ENCODE assay signal across 8 cellular contexts in the genomic region with DNA sequence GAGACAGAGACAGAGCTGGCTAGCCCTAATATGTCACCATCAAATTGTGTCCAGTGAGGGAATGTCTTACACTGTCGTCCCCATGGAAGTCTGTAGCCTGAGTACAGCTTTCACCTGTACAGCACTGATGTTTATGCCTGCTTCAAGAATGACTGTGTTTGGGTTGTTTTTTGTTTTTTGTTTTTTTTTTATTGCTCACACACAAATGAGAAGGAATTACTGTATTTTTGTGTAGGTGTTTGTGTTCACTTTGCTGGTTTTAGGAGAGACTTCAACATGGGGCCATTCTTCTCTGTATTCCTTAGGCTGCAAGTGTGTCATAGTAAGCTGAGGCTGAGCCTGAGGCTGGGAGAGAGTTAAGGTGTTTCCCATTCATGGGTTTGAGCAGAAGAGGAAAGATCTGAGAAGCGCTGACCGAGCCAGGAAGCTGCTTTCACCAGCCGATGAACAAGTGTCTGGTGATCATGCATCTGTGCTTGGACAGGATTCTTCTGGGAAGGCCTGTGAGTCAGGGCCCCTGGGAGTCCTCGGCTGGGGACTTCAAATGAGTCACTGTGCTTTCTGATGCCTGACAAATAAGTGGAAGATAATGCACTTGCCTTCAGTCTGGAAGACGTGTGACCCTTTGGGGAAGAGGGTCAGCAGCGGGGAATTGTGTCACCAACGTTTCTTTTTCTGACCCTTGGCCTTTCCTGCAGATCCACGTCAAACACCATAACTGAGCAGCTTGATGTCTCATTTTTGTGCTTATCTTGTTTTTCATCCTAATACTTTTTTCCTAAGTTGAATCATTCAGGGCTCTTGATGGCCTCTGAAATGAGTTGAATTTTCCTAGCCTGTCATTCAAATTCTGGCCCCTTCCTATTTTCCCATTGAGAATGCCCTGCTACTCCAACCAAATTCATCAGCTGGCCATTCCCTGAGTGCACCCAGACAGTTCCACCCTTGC. TPM values are rescaled to one million over a fixed set of nuclear protein-coding genes. Genes with fewer than 3 reads are reported as not detected.
DNase-seq lines count a peak whose midpoint lies in the region; ATAC-seq lines count a peak whose summit lies in the region.

No MANE protein-coding gene starts in this region.

- no peaks in the 10 kb centered on the region for H3K27me3 ChIP-seq in trophoblast cell (ENCODE audit: insufficient read depth, low read length)

- H2BK5ac ChIP-seq in trophoblast cell (ENCODE audit: low read depth, low read length, poor library complexity): no peak overlapping the region

- no peak overlapping the region for H3K14ac ChIP-seq in trophoblast cell (ENCODE audit: low read length)

- no peak overlapping the region for H3K4ac ChIP-seq in trophoblast cell (ENCODE audit: low read depth, low read length)

- ATAC-seq in esophagus mucosa (peak; percentile 88), GM18867 (IDR thresholded peaks at IDR 0.05; ENCODE audit: unreplicated experiment) (no peak), GM19395 (IDR thresholded peaks at IDR 0.05; ENCODE audit: unreplicated experiment) (no peak)

- H4K91ac ChIP-seq in trophoblast cell (ENCODE audit: low read depth, low read length): peak overlapping the region; percentile 30

- no peaks in the 10 kb centered on the region for H3K9me3 ChIP-seq in trophoblast cell (ENCODE audit: insufficient read depth, low read depth, low read length)

- H3K4me2 ChIP-seq in trophoblast cell (ENCODE audit: low read length): no peak overlapping the region

- H2AFZ ChIP-seq in trophoblast cell (ENCODE audit: insufficient read depth, low read length, poor library complexity): no peak overlapping the region

- no peak overlapping the region for H2BK120ac ChIP-seq in trophoblast cell (ENCODE audit: insufficient read depth, low read length, poor library complexity)

- no peak overlapping the region for H4K12ac ChIP-seq in trophoblast cell (ENCODE audit: low read depth, low read length)

- peak; percentile 43 for DNase-seq in ELF-1 (ENCODE audit: low read depth, low spot score)
- peak; percentile 83 for DNase-seq in MV-4-11 (lab: John Stamatoyannopoulos, UW)
- peak; percentile 67 to 80 for DNase-seq in trophoblast cell
- no peak for DNase-seq in NCI-H2107 (lab: John Stamatoyannopoulos, UW)
- no peak for DNase-seq in SKM-1 treated with dmso at 0.1 percent for 144 hours (lab: John Stamatoyannopoulos, UW; ENCODE audit: unreplicated experiment)

- no CpG with 5 or more reads among the region's 9 CpGs for WGBS in trophoblast cell (ENCODE audit: extremely low coverage, insufficient coverage, insufficient read length)

- H3K23ac ChIP-seq in trophoblast cell (ENCODE audit: low read length): no peak overlapping the region

- H4K8ac ChIP-seq in trophoblast cell (ENCODE audit: low read depth, low read length): no peak overlapping the region

- no peak overlapping the region for H3K4me3 ChIP-seq in trophoblast cell (ENCODE audit: low read depth, low read length)

- H3K27ac ChIP-seq in trophoblast cell (ENCODE audit: low read depth, low read length): peak overlapping the region; percentile 36

- H3K79me1 ChIP-seq in trophoblast cell (ENCODE audit: low read length): peaks cover 3% of the 10 kb centered on the region

- H3K4me1 ChIP-seq in trophoblast cell (ENCODE audit: control insufficient read depth in 1 of 2, insufficient read depth in 2 of 2, low read length in 2 of 2): peaks cover 4 to 11% of the 10 kb centered on the region in 2 experiments

- H3K79me2 ChIP-seq in trophoblast cell (ENCODE audit: control insufficient read depth, insufficient read depth, low read length, poor library complexity): no peaks in the 10 kb centered on the region

- no peaks in the 10 kb centered on the region for H3K36me3 ChIP-seq in trophoblast cell (ENCODE audit: control insufficient read depth in 1 of 2, insufficient read depth in 2 of 2, low read length in 2 of 2)

- H3K9ac ChIP-seq in trophoblast cell (ENCODE audit: low read length): peak overlapping the region; percentile 23

- no peak overlapping the region for H2BK12ac ChIP-seq in trophoblast cell (ENCODE audit: low read length)

- H2AK5ac ChIP-seq in trophoblast cell (ENCODE audit: low read length): no peak overlapping the region

- no peak overlapping the region for H3K18ac ChIP-seq in trophoblast cell (ENCODE audit: low read length)

RNA-seq across cellular contexts. Expression of gene ZBTB38, which starts 36.7 kb away (rescaled TPM):
- total RNA-seq in esophagus mucosa: 18.4 TPM
- polyA plus RNA-seq in trophoblast cell (2013): 38.2 and 38.5 TPM in 2 replicates

Comparison
In these comparisons a context has a peak if more than half of its experiments do, and no peak if none do; other contexts are left out.
1. DNase-seq: peak in ELF-1 (single experiment), MV-4-11 (single experiment) and trophoblast cell (2 of 2); none in NCI-H2107 (single experiment) and SKM-1 treated with dmso at 0.1 percent for 144 hours (single experiment).